Comparison of ENCODE assay signal across 1 cellular context in the genomic region with DNA sequence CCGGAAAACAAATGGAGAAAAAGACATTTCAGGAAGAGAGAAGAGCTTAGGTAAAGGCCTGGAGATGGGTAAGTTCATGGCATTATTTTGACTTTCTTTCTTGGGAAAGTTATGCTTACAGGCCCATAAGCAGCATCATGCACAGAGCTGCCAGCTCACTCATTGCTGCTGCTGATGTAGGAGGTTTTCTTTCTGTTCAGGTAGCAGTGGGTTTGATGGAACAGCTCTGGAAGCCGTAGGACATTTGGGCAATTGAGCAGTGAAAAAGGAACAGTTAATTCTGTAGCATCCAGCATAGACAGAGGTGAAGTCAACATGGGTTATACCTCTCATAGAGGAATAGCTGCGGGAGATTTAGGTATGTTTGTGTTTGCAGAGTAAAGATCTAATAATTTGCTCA.
TF ChIP-seq lines count a peak whose summit lies in the region.

No MANE protein-coding gene starts in this region.

TF ChIP-seq in neural cell, 6 proteins besides CTCF, POLR2A, EP300 and RAD21 (continued from another document):
- TF ChIP-seq, protein P1, sequence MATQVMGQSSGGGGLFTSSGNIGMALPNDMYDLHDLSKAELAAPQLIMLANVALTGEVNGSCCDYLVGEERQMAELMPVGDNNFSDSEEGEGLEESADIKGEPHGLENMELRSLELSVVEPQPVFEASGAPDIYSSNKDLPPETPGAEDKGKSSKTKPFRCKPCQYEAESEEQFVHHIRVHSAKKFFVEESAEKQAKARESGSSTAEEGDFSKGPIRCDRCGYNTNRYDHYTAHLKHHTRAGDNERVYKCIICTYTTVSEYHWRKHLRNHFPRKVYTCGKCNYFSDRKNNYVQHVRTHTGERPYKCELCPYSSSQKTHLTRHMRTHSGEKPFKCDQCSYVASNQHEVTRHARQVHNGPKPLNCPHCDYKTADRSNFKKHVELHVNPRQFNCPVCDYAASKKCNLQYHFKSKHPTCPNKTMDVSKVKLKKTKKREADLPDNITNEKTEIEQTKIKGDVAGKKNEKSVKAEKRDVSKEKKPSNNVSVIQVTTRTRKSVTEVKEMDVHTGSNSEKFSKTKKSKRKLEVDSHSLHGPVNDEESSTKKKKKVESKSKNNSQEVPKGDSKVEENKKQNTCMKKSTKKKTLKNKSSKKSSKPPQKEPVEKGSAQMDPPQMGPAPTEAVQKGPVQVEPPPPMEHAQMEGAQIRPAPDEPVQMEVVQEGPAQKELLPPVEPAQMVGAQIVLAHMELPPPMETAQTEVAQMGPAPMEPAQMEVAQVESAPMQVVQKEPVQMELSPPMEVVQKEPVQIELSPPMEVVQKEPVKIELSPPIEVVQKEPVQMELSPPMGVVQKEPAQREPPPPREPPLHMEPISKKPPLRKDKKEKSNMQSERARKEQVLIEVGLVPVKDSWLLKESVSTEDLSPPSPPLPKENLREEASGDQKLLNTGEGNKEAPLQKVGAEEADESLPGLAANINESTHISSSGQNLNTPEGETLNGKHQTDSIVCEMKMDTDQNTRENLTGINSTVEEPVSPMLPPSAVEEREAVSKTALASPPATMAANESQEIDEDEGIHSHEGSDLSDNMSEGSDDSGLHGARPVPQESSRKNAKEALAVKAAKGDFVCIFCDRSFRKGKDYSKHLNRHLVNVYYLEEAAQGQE (IDR thresholded peaks at IDR 0.05; ENCODE audit: borderline replicate concordance), result no peak
